ENCODE assay signal across 8 cellular contexts in genomic region chr11:72430743-72431570, GRCh38. TPM values are rescaled to one million over a fixed set of nuclear protein-coding genes. Genes with fewer than 3 reads are reported as not detected.
DNase-seq lines count a peak whose midpoint lies in the region; ATAC-seq and TF ChIP-seq lines count a peak whose summit lies in the region.

No MANE protein-coding gene starts in this region.

- H3K9me3 Mint-ChIP-seq in naive B cell: no peaks in the 10 kb centered on the region

- ATAC-seq in naive B cell (ENCODE audit: low read depth in 2 of 2) (peak in 1 of 2 donors; percentile 10), GM21360 (IDR thresholded peaks at IDR 0.05; ENCODE audit: unreplicated experiment) (no peak)

- peaks cover 9 to 12% of the 10 kb centered on the region in 2 donors for H3K36me3 Mint-ChIP-seq in naive B cell

- intact Hi-C loops in vagina (cut with DNase I): no loop called here

- H3K4me3 Mint-ChIP-seq in naive B cell: peak overlapping the region in 3 of 8 donors; percentile 22 to 65 (median 62)

- peak overlapping the region in 5 of 6 donors; percentile 14 to 81 (median 53) for H3K27ac Mint-ChIP-seq in naive B cell

- TF ChIP-seq POLR2A in vagina (IDR thresholded peaks at IDR 0.05): no peak

- H3K4me1 Mint-ChIP-seq in naive B cell: peaks cover 35 to 49% (median 35%) of the 10 kb centered on the region in 3 donors

- peak; percentile 71 for DNase-seq in AG08396 (ENCODE audit: low spot score)
- DNase-seq in GM12865 (ENCODE audit: low read depth): peak; percentile 69
- DNase-seq in NCI-H2171 treated with DMSO at 0.1 percent for 48 hours (lab: John Stamatoyannopoulos, UW): peak; percentile 65
- peak; percentile 17 for DNase-seq in activated CD4-positive, alpha-beta T cell treated with anti-CD3 and anti-CD28 coated beads, Interleukin-2, amount 50 U/mL, for 1 hour
- no peak for DNase-seq in epithelial cell of proximal tubule (ENCODE audit: low read depth)
- peak; percentile 36 for DNase-seq in naive B cell
- DNase-seq in vagina (ENCODE audit: extremely low spot score in 2 of 2): no peak

- H3K9me3 ChIP-seq in vagina: no peaks in the 10 kb centered on the region

- no peaks in the 10 kb centered on the region for H3K27me3 Mint-ChIP-seq in naive B cell

- H3K36me3 ChIP-seq in vagina: peaks cover 0 to 30% of the 10 kb centered on the region in 2 donors

- peaks cover 17% of the 10 kb centered on the region for H3K4me1 ChIP-seq in vagina

- TF ChIP-seq CTCF in GM12865 (IDR thresholded peaks at IDR 0.05; ENCODE audit: insufficient read depth, low read depth, low read length, missing control alignments) (peak; percentile 74), epithelial cell of proximal tubule (conservative IDR thresholded peaks at IDR 0.05; ENCODE audit: low read depth, low read length) (peak; percentile 83), vagina (IDR thresholded peaks at IDR 0.05) (peak in 2 of 3 experiments; percentile 36 to 52)

- no peak overlapping the region for H3K27ac ChIP-seq in vagina

- H3K4me3 ChIP-seq in GM12865 (ENCODE audit: low read depth, low read length): no peak overlapping the region
- no peak overlapping the region for H3K4me3 ChIP-seq in epithelial cell of proximal tubule (ENCODE audit: low read depth, low read length)
- no peak overlapping the region for H3K4me3 ChIP-seq in vagina

- no peaks in the 10 kb centered on the region for H3K27me3 ChIP-seq in vagina

RNA-seq across cellular contexts. Expression of gene CLPB, which starts 3.4 kb away (rescaled TPM):
- total RNA-seq in epithelial cell of proximal tubule: 28.6 and 38.8 TPM in 2 replicates
- polyA plus RNA-seq in naive B cell (ENCODE audit: low read depth in 6 of 6): 1 to 10 TPM; 4.1 to 8.6 (median 6.8) TPM
- total RNA-seq in vagina: 15.0 TPM

Comparison
In these comparisons a context has a peak if more than half of its experiments do, and no peak if none do; other contexts are left out.
1. DNase-seq: peak in AG08396 (single experiment), GM12865 (single experiment), NCI-H2171 treated with DMSO at 0.1 percent for 48 hours (single experiment), activated CD4-positive, alpha-beta T cell treated with anti-CD3 and anti-CD28 coated beads, Interleukin-2, amount 50 U/mL, for 1 hour (single experiment) and naive B cell (single experiment); none in epithelial cell of proximal tubule (single experiment) and vagina (0 of 2).
2. Peak in every context shown above with its lines, with median percentiles within 50 percentile points of each other: CTCF ChIP-seq.